Comparison of ENCODE assay signal across 13 cellular contexts in the genomic region with DNA sequence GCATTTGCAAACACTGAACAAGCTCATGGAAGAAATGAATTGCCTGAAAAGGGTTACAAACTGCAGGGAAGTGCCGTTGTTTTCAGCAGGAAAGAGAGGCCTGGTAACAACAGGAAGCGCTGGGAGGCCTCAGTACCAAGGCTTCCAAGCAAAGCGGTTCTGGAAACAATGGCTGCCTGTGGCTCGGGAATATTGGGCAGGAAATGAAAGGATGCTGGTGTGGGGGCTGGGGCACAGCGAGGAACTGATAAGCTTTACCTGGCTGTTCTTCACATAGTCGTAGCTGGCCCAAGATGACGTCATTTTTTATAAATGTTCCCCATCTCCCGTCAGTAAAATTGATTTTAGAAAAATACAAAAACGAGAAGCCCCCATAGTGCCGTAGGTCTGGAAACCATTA. TPM values are rescaled to one million over a fixed set of nuclear protein-coding genes. Genes with fewer than 3 reads are reported as not detected.
A peak's percentile ranks its signal among the peaks of the same experiment; 100 is the strongest.
DNase-seq lines count a peak whose midpoint lies in the region; ATAC-seq, FAIRE-seq and TF ChIP-seq lines count a peak whose summit lies in the region.
"Had no signal": no experiment of that assay in that cellular context is flagged by ENCODE, and none has a peak within 500 bp of the region (broad histone marks: within the 10 kb centered on the region; RNA-seq: fewer than 3 reads in every experiment).

No MANE protein-coding gene starts in this region.

- H3K56ac ChIP-seq in H1 (replicated peaks; ENCODE audit: insufficient read length, low read depth, low read length): no peak overlapping the region

- H2BK20ac ChIP-seq in H1 (ENCODE audit: low read length): peak overlapping the region; percentile 88

- peak in 1 of 2 experiments; percentile 80; a peak in 1 of 3 replicates for TF ChIP-seq EP300 in H1 (IDR thresholded peaks at IDR 0.05; ENCODE audit: borderline replicate concordance in 1 of 2, low read depth in 2 of 2, low read length in 2 of 2)

- no peak overlapping the region for H4K8ac ChIP-seq in H1 (ENCODE audit: extremely low read depth, insufficient read depth, low read length)

- H2AFZ ChIP-seq in H1 (ENCODE audit: low read length) (no peak overlapping the region), smooth muscle cell (ENCODE audit: low read depth) (no peak overlapping the region)

- no peaks in the 10 kb centered on the region for H3K79me2 ChIP-seq in H1 (ENCODE audit: control insufficient read depth in 1 of 2, insufficient read depth in 2 of 2, low read length in 2 of 2)
- no peaks in the 10 kb centered on the region for H3K79me2 ChIP-seq in smooth muscle cell (ENCODE audit: low read depth)

- FAIRE-seq in H1 (lab: Jason Lieb, UNC): peak; percentile 72
- FAIRE-seq: GM12878, TTC549 had no signal

- peak overlapping the region; percentile 89 for H3K18ac ChIP-seq in H1 (ENCODE audit: extremely low read depth, low read length)

- TF ChIP-seq CTCF in H1 (IDR thresholded peaks at IDR 0.05; ENCODE audit: control extremely low read depth in 1 of 3, insufficient read depth in 1 of 3, low read depth in 1 of 3, low read length in 3 of 3) (no peak), smooth muscle cell (IDR thresholded peaks at IDR 0.05; ENCODE audit: borderline replicate concordance, insufficient read depth, poor library complexity, severe bottlenecking) (no peak), coronary artery (IDR thresholded peaks at IDR 0.05) (no peak)

- H3K14ac ChIP-seq in H1 (ENCODE audit: insufficient read length): no peak overlapping the region

- H3K27me3 ChIP-seq in HUES64 (ENCODE audit: insufficient read depth, low read length): 0 out of 2 replicates have a peak, but pooled peaks cover 2% of the 10 kb centered on the region
- peaks cover 0 to 6% (median 0%) of the 10 kb centered on the region in 4 experiments; a peak in 1 of 7 replicates for H3K27me3 ChIP-seq in H1 (replicated peaks in 1 of 4; ENCODE audit: control insufficient read depth in 3 of 4, extremely low read depth in 1 of 4, insufficient read depth in 3 of 4, low read length in 3 of 4)
- H3K27me3 ChIP-seq in smooth muscle cell (ENCODE audit: low read depth): no peaks in the 10 kb centered on the region
- H3K27me3 ChIP-seq: brain microvascular endothelial cell, foreskin keratinocyte had no signal

- no peak overlapping the region for H3K4ac ChIP-seq in H1 (replicated peaks; ENCODE audit: insufficient read length, low read depth, low read length)

- TF ChIP-seq RAD21 in H1 (IDR thresholded peaks at IDR 0.05 in 1 of 2, conservative IDR thresholded peaks at IDR 0.05 in 1 of 2; ENCODE audit: low read depth in 2 of 2, low read length in 2 of 2): peak; percentile 14 to 25; a peak in 2 of 4 replicates

- peak in 1 of 2 experiments; percentile 3; a peak in 1 of 3 replicates for TF ChIP-seq POLR2A in H1 (IDR thresholded peaks at IDR 0.05; ENCODE audit: control extremely low read depth in 1 of 2, low read depth in 2 of 2, low read length in 2 of 2)

- DNase-seq in H1 (ENCODE audit: low read depth in 1 of 2, low spot score in 2 of 2) (peak; percentile 41 to 63), left lobe of liver (ENCODE audit: low spot score) (no peak), smooth muscle cell (lab: John Stamatoyannopoulos, UW; ENCODE audit: unreplicated experiment) (no peak), coronary artery (ENCODE audit: low spot score) (no peak), NCI-H1092 (lab: John Stamatoyannopoulos, UW) (no peak)
- DNase-seq: brain microvascular endothelial cell, foreskin keratinocyte, NCI-H187 had no signal

- peaks cover 69% of the 10 kb centered on the region for H3K4me1 ChIP-seq in HUES64 (ENCODE audit: insufficient read depth, low read length)
- peaks cover 8 to 33% (median 18%) of the 10 kb centered on the region in 4 experiments for H3K4me1 ChIP-seq in H1 (replicated peaks in 1 of 4; ENCODE audit: control insufficient read depth in 3 of 4, insufficient read depth in 4 of 4, low read length in 3 of 4)
- peaks cover 60% of the 10 kb centered on the region for H3K4me1 ChIP-seq in smooth muscle cell (ENCODE audit: low read depth)
- H3K4me1 ChIP-seq: foreskin keratinocyte had no signal

- H3K23ac ChIP-seq in H1 (ENCODE audit: insufficient read length): no peak overlapping the region

- WGBS in HUES64: 17% methylated on average over 10 of the region's 10 CpGs
- WGBS in H1 (ENCODE audit: extremely low coverage in 1 of 2, insufficient coverage in 1 of 2, insufficient read length in 1 of 2, insufficient replicate concordance in 2 of 2, low coverage in 1 of 2, low lambda C conversion rate in 2 of 2, missing lambda C conversion rate in 1 of 2), 2 experiments: 7% methylated on average over 10 of the region's 10 CpGs; no CpG with 5 or more reads in 1 of the 2 experiments
- 42% methylated on average over 10 of the region's 10 CpGs for WGBS in smooth muscle cell (ENCODE audit: low lambda C conversion rate)

- H3K79me1 ChIP-seq in H1 (ENCODE audit: low read depth, low read length): no peaks in the 10 kb centered on the region

- CTCF ChIA-PET in H1 (lab: Charles Lee; ENCODE audit: partially characterized antibody): interaction anchor here (0.9 to 5.2 kb wide), 12 partner anchors 10 to 142 kb away, joined by 3 to 26 read pairs (median 5); no protein-coding TSS in a partner anchor

- H4K5ac ChIP-seq in H1 (ENCODE audit: insufficient read length, low read depth, low read length): peak overlapping the region; percentile 35

- H3K9ac ChIP-seq in HUES64 (ENCODE audit: low read depth, low read length) (peak overlapping the region; percentile 66), H1 (replicated peaks in 1 of 4; ENCODE audit: extremely low read depth in 1 of 4, low read depth in 3 of 4, low read length in 3 of 4) (peak overlapping the region in 1 of 4 experiments; percentile 24; a peak in 1 of 7 replicates), smooth muscle cell (ENCODE audit: low read depth) (no peak overlapping the region)

- no peaks in the 10 kb centered on the region for H3F3A ChIP-seq in smooth muscle cell (ENCODE audit: low read depth)

- H4K20me1 ChIP-seq in H1 (replicated peaks in 1 of 2; ENCODE audit: control insufficient read depth in 1 of 2, insufficient read depth in 2 of 2, low read length in 2 of 2) (no peaks in the 10 kb centered on the region), smooth muscle cell (ENCODE audit: low read depth) (no peaks in the 10 kb centered on the region)

- H2BK5ac ChIP-seq in H1 (ENCODE audit: low read depth, low read length): peak overlapping the region; percentile 84; the same call in 1 of the 2 replicates

- peak; percentile 44 for ATAC-seq in left lobe of liver
- no peak for ATAC-seq in GM21515 (IDR thresholded peaks at IDR 0.05; ENCODE audit: unreplicated experiment)
- no peak for ATAC-seq in GM21529 (IDR thresholded peaks at IDR 0.05; ENCODE audit: unreplicated experiment)
- ATAC-seq: foreskin keratinocyte, GM12878 had no signal

- H3K27ac ChIP-seq in HUES64 (ENCODE audit: low read depth, low read length) (peak overlapping the region; percentile 96), H1 (ENCODE audit: low read depth, low read length) (peak overlapping the region; percentile 76), smooth muscle cell (ENCODE audit: low read depth) (no peak overlapping the region), coronary artery (no peak overlapping the region)
- H3K27ac ChIP-seq: brain microvascular endothelial cell, foreskin keratinocyte had no signal

- H3K36me3 ChIP-seq in HUES64 (ENCODE audit: insufficient read depth, low read length) (no peaks in the 10 kb centered on the region), H1 (ENCODE audit: control insufficient read depth in 2 of 4, insufficient read depth in 4 of 4, low read length in 3 of 4) (no peaks in the 10 kb centered on the region), smooth muscle cell (ENCODE audit: low read depth) (no peaks in the 10 kb centered on the region)
- H3K36me3 ChIP-seq: brain microvascular endothelial cell had no signal

- H2BK12ac ChIP-seq in H1 (ENCODE audit: low read depth, low read length): peak overlapping the region; percentile 32; the same call in 1 of the 2 replicates

- peak overlapping the region; percentile 26 for H3K4me3 ChIP-seq in HUES64 (ENCODE audit: low read length)
- H3K4me3 ChIP-seq in H1 (ENCODE audit: extremely low read depth in 1 of 4, insufficient read depth in 2 of 4, low read depth in 3 of 4, low read length in 4 of 4): peak overlapping the region in 1 of 4 experiments; percentile 51; a peak in 2 of 8 replicates
- H3K4me3 ChIP-seq in smooth muscle cell: no peak overlapping the region
- no peak overlapping the region for H3K4me3 ChIP-seq in coronary artery
- H3K4me3 ChIP-seq: GM12878 had no signal

- peak overlapping the region; percentile 54 to 66 for H3K4me2 ChIP-seq in H1 (ENCODE audit: insufficient read depth in 1 of 2, low read depth in 2 of 2, low read length in 2 of 2)
- peak overlapping the region; percentile 7 for H3K4me2 ChIP-seq in smooth muscle cell

- H3K23me2 ChIP-seq in H1 (ENCODE audit: low read depth, low read length): no peaks in the 10 kb centered on the region; the same call in 1 of the 2 replicates

- POLR2A ChIA-PET in H1 (lab: Charles Lee; ENCODE audit: partially characterized antibody): interaction anchor here (0.6 to 4.3 kb wide), 17 partner anchors 10 to 109 kb away, joined by 3 to 41 read pairs (median 6); a partner anchor contains a TSS

- no peaks in the 10 kb centered on the region for H3K9me3 ChIP-seq in HUES64 (ENCODE audit: insufficient read depth, low read depth, low read length)
- no peaks in the 10 kb centered on the region for H3K9me3 ChIP-seq in H1 (ENCODE audit: insufficient read depth in 2 of 2, low read depth in 1 of 2, low read length in 1 of 2)
- H3K9me3 ChIP-seq in smooth muscle cell (replicated peaks; ENCODE audit: low read depth): no peaks in the 10 kb centered on the region

- H2BK120ac ChIP-seq in H1 (replicated peaks; ENCODE audit: low read depth, low read length): peak overlapping the region; percentile 55

- H2AK5ac ChIP-seq in H1 (ENCODE audit: low read depth, low read length): no peak overlapping the region

- H4K91ac ChIP-seq in H1 (replicated peaks; ENCODE audit: insufficient read length, low read length): peak overlapping the region; percentile 38

- no peak overlapping the region for H2BK15ac ChIP-seq in H1 (ENCODE audit: low read length)

RNA-seq across cellular contexts. Expression of a gene that starts 55.9 kb away (rescaled TPM):
- 1.8 TPM for polyA plus RNA-seq in HUES64 (2013, experiment 1 of 2)
- polyA plus RNA-seq in HUES64 (2013, experiment 2 of 2): 1.9 TPM
- total RNA-seq in H1 (2021; fragmentation: NEBNext Ultra II Directional; extraction: Animal tissue kit (Norgen Biotek cat#: 25700)): 4.9 and 7.6 TPM in 2 replicates
- 1.1 and 2.3 TPM in 2 replicates for polyA plus RNA-seq in H1 (2011; rRNA removed)
- 1.8 TPM for polyA plus RNA-seq in H1 (2011; cell fraction: cytosol; rRNA removed)
- 2.4 TPM for polyA plus RNA-seq in H1 (2011; cell fraction: nucleus; rRNA removed)
- polyA plus RNA-seq in H1 (2012, experiment 1 of 2): 1.3 to 2.2 TPM (median 2.0 TPM) in 4 replicates
- polyA plus RNA-seq in H1 (2012, experiment 2 of 2): 0.96 TPM
- 1.7 TPM for polyA plus RNA-seq in H1 (2013, experiment 1 of 2)
- polyA plus RNA-seq in H1 (2013, experiment 2 of 2): 1.6 TPM
- polyA minus RNA-seq in H1 (2011; rRNA and poly(A)+ RNA removed): 4.4 and 8.3 TPM in 2 replicates
- polyA minus RNA-seq in H1 (2011; cell fraction: cytosol; rRNA and poly(A)+ RNA removed): 2.6 TPM
- 3.2 TPM for polyA minus RNA-seq in H1 (2011; cell fraction: nucleus; rRNA and poly(A)+ RNA removed)
- 2.9 TPM for total RNA-seq in left lobe of liver
- 10.9 and 15.4 TPM in 2 replicates for total RNA-seq in smooth muscle cell
- polyA plus RNA-seq in smooth muscle cell: 5.6 and 6.1 TPM in 2 replicates

Comparison
In these comparisons a context has a peak if more than half of its experiments do, and no peak if none do; other contexts are left out.
1. H3K27ac ChIP-seq: peak in HUES64 (single experiment) and H1 (single experiment); none in smooth muscle cell (single experiment) and coronary artery (0 of 2).
2. DNase-seq: peak in H1 (2 of 2); none in left lobe of liver (single experiment), smooth muscle cell (single experiment), coronary artery (single experiment) and NCI-H1092 (single experiment).